In the genomic region with DNA sequence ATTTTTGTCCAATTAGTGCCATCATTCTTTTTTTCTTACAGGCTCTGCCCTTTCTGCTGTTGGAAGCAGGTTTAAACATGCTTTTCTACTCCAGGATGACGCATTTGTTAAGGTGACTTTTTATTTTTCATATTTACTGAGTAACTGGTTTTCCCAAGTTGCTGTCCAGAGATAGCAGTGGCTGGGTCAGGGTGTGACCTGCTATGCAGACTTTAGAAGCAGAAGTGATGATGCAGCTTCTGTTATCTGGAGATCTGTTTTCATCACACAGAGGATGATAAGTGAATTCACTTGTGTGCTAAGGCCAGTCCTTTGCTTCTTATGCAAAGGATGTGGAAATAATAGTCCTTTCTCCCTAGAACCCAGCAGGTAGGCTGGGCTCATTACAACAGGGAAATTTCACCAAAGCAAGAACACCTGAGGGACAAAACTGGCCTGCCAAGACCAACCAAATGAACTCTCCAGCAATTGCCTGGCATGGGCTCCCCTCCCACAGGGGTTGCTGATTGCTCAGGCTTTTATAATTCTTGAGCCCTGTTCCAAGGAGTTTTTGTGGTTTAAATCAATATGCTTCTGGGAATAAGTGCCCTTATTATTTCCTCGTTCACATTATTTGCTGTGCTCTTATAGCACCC, we compare ENCODE assay signal across 2 cellular contexts.
TF ChIP-seq lines count a peak whose summit lies in the region.

No MANE protein-coding gene starts in this region.

TF ChIP-seq in WTC11, 78 proteins besides CTCF, POLR2A, EP300 and RAD21 (continued from another document):
- no peak for TF ChIP-seq SOX15 (CRISPR knock-in tag; IDR thresholded peaks at IDR 0.05)
- TF ChIP-seq, protein P1, sequence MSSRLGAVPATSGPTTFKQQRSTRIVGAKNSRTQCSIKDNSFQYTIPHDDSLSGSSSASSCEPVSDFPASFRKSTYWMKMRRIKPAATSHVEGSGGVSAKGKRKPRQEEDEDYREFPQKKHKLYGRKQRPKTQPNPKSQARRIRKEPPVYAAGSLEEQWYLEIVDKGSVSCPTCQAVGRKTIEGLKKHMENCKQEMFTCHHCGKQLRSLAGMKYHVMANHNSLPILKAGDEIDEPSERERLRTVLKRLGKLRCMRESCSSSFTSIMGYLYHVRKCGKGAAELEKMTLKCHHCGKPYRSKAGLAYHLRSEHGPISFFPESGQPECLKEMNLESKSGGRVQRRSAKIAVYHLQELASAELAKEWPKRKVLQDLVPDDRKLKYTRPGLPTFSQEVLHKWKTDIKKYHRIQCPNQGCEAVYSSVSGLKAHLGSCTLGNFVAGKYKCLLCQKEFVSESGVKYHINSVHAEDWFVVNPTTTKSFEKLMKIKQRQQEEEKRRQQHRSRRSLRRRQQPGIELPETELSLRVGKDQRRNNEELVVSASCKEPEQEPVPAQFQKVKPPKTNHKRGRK (CRISPR knock-in tag; IDR thresholded peaks at IDR 0.05; ENCODE audit: borderline replicate concordance), result no peak
- TF ChIP-seq, protein P2, sequence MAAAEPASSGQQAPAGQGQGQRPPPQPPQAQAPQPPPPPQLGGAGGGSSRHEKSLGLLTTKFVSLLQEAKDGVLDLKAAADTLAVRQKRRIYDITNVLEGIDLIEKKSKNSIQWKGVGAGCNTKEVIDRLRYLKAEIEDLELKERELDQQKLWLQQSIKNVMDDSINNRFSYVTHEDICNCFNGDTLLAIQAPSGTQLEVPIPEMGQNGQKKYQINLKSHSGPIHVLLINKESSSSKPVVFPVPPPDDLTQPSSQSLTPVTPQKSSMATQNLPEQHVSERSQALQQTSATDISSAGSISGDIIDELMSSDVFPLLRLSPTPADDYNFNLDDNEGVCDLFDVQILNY (CRISPR knock-in tag; IDR thresholded peaks at IDR 0.05), result no peak
- TF ChIP-seq RORB (CRISPR knock-in tag; IDR thresholded peaks at IDR 0.05), result no peak
- TF ChIP-seq HMGA2 (CRISPR knock-in tag; IDR thresholded peaks at IDR 0.05), result no peak
- TF ChIP-seq, protein P3, sequence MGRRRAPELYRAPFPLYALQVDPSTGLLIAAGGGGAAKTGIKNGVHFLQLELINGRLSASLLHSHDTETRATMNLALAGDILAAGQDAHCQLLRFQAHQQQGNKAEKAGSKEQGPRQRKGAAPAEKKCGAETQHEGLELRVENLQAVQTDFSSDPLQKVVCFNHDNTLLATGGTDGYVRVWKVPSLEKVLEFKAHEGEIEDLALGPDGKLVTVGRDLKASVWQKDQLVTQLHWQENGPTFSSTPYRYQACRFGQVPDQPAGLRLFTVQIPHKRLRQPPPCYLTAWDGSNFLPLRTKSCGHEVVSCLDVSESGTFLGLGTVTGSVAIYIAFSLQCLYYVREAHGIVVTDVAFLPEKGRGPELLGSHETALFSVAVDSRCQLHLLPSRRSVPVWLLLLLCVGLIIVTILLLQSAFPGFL (CRISPR knock-in tag; IDR thresholded peaks at IDR 0.05; ENCODE audit: borderline replicate concordance), result no peak
- TF ChIP-seq JAZF1 (CRISPR knock-in tag; IDR thresholded peaks at IDR 0.05), result no peak
- no peak for TF ChIP-seq ZNF263 (CRISPR knock-in tag; IDR thresholded peaks at IDR 0.05; ENCODE audit: low read depth)
- TF ChIP-seq FOXJ3 (CRISPR knock-in tag; IDR thresholded peaks at IDR 0.05; ENCODE audit: borderline replicate concordance), result no peak
- TF ChIP-seq, protein P4, sequence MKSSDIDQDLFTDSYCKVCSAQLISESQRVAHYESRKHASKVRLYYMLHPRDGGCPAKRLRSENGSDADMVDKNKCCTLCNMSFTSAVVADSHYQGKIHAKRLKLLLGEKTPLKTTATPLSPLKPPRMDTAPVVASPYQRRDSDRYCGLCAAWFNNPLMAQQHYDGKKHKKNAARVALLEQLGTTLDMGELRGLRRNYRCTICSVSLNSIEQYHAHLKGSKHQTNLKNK (CRISPR knock-in tag; IDR thresholded peaks at IDR 0.05), result no peak
- TF ChIP-seq ZNF121 (CRISPR knock-in tag; IDR thresholded peaks at IDR 0.05), result no peak
- TF ChIP-seq, protein P5, sequence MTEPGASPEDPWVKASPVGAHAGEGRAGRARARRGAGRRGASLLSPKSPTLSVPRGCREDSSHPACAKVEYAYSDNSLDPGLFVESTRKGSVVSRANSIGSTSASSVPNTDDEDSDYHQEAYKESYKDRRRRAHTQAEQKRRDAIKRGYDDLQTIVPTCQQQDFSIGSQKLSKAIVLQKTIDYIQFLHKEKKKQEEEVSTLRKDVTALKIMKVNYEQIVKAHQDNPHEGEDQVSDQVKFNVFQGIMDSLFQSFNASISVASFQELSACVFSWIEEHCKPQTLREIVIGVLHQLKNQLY (CRISPR knock-in tag; IDR thresholded peaks at IDR 0.05), result no peak
- no peak for TF ChIP-seq PRRX2 (CRISPR knock-in tag; IDR thresholded peaks at IDR 0.05)
- no peak for TF ChIP-seq SMAD4 (CRISPR knock-in tag; IDR thresholded peaks at IDR 0.05)

TF ChIP-seq in HepG2, 621 proteins besides CTCF, POLR2A, EP300 and RAD21 (continued from another document):
- TF ChIP-seq ZNF260 (CRISPR knock-in tag; IDR thresholded peaks at IDR 0.05; ENCODE audit: borderline replicate concordance, low read depth) (no peak), HDAC6 (IDR thresholded peaks at IDR 0.05; ENCODE audit: low read depth, low read length) (no peak)
- TF ChIP-seq, protein P6, sequence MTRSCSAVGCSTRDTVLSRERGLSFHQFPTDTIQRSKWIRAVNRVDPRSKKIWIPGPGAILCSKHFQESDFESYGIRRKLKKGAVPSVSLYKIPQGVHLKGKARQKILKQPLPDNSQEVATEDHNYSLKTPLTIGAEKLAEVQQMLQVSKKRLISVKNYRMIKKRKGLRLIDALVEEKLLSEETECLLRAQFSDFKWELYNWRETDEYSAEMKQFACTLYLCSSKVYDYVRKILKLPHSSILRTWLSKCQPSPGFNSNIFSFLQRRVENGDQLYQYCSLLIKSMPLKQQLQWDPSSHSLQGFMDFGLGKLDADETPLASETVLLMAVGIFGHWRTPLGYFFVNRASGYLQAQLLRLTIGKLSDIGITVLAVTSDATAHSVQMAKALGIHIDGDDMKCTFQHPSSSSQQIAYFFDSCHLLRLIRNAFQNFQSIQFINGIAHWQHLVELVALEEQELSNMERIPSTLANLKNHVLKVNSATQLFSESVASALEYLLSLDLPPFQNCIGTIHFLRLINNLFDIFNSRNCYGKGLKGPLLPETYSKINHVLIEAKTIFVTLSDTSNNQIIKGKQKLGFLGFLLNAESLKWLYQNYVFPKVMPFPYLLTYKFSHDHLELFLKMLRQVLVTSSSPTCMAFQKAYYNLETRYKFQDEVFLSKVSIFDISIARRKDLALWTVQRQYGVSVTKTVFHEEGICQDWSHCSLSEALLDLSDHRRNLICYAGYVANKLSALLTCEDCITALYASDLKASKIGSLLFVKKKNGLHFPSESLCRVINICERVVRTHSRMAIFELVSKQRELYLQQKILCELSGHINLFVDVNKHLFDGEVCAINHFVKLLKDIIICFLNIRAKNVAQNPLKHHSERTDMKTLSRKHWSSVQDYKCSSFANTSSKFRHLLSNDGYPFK (CRISPR knock-in tag; IDR thresholded peaks at IDR 0.05; ENCODE audit: borderline replicate concordance), result no peak
